ENCODE assay signal across 10 cellular contexts in genomic region chr19:19120308-19121156, GRCh38. TPM values are rescaled to one million over a fixed set of nuclear protein-coding genes. Genes with fewer than 3 reads are reported as not detected.
DNase-seq lines count a peak whose midpoint lies in the region; ATAC-seq, FAIRE-seq and TF ChIP-seq lines count a peak whose summit lies in the region.
"Had no signal": no experiment of that assay in that cellular context is flagged by ENCODE, and none has a peak within 500 bp of the region (broad histone marks: within the 10 kb centered on the region; RNA-seq: fewer than 3 reads in every experiment).

No MANE protein-coding gene starts in this region.

- peak; percentile 49 for DNase-seq in AG10803 (ENCODE audit: low read depth)
- DNase-seq in GM12878 (ENCODE audit: low read depth, low spot score), result no peak
- DNase-seq in HepG2 (ENCODE audit: low spot score), result peak; percentile 35
- DNase-seq in prostate gland (ENCODE audit: low spot score), result no peak
- DNase-seq in DMS79 treated with DMSO at 0.1 percent for 48 hours (lab: John Stamatoyannopoulos, UW), result no peak
- no peak for DNase-seq in NCI-H510A (lab: John Stamatoyannopoulos, UW)

- H3K4me2 ChIP-seq in GM12878 (ENCODE audit: control insufficient read depth, insufficient read depth), result no peak overlapping the region
- no peak overlapping the region for H3K4me2 ChIP-seq in HepG2 (ENCODE audit: low read depth, low read length)

- H3K9ac ChIP-seq in HUES64 (ENCODE audit: low read depth, low read length) (peak overlapping the region; percentile 53), GM12878 (ENCODE audit: control insufficient read depth, insufficient read depth, low read length) (no peak overlapping the region), HepG2 (ENCODE audit: insufficient read depth, low read depth, low read length) (no peak overlapping the region)

- CTCF ChIA-PET in GM12878 (lab: Yijun Ruan, JAX) (no interaction called here), HepG2 (lab: Yijun Ruan, JAX; ENCODE audit: low intra/inter-chr PET ratio, low total read pairs) (no interaction called here)

- no peaks in the 10 kb centered on the region for H3K27me3 ChIP-seq in HUES64 (ENCODE audit: insufficient read depth, low read length)
- H3K27me3 ChIP-seq in GM12878 (replicated peaks in 1 of 2; ENCODE audit: control insufficient read depth in 2 of 2, insufficient read depth in 2 of 2, low read length in 1 of 2), result no peaks in the 10 kb centered on the region
- H3K27me3 ChIP-seq in HepG2 (ENCODE audit: control insufficient read depth in 1 of 2, insufficient read depth in 2 of 2, low read length in 2 of 2), result no peaks in the 10 kb centered on the region
- no peaks in the 10 kb centered on the region for H3K27me3 ChIP-seq in prostate gland (replicated peaks; ENCODE audit: insufficient read depth)

- FAIRE-seq in GM12878 (lab: Jason Lieb, UNC) (no peak), HepG2 (lab: Jason Lieb, UNC) (no peak)
- FAIRE-seq: TTC549 had no signal

- RAD21 ChIA-PET in GM12878 (lab: Charles Lee; ENCODE audit: unreplicated experiment), result no interaction called here

- no peak for TF ChIP-seq CTCF in AG10803 (conservative IDR thresholded peaks at IDR 0.05; ENCODE audit: low read length)
- TF ChIP-seq CTCF in GM12878 (IDR thresholded peaks at IDR 0.05 in 2 of 3, conservative IDR thresholded peaks at IDR 0.05 in 1 of 3; ENCODE audit: control insufficient read depth in 2 of 3, extremely low read depth in 1 of 3, insufficient read depth in 1 of 3, low read depth in 3 of 3, low read length in 3 of 3), result no peak
- no peak for TF ChIP-seq CTCF in HepG2 (CRISPR knock-in tag; IDR thresholded peaks at IDR 0.05)
- TF ChIP-seq CTCF in prostate gland (IDR thresholded peaks at IDR 0.05), result no peak

- H3K79me2 ChIP-seq in GM12878 (ENCODE audit: control insufficient read depth, insufficient read depth, low read length), result no peaks in the 10 kb centered on the region
- no peaks in the 10 kb centered on the region for H3K79me2 ChIP-seq in HepG2 (ENCODE audit: insufficient read depth, low read length)

- SMC1A ChIA-PET in GM12878 (lab: Charles Lee; ENCODE audit: uncharacterized antibody, unreplicated experiment), result no interaction called here

- H4K20me1 ChIP-seq in GM12878 (ENCODE audit: control insufficient read depth, insufficient read depth), result no peaks in the 10 kb centered on the region
- no peaks in the 10 kb centered on the region for H4K20me1 ChIP-seq in HepG2 (ENCODE audit: insufficient read depth, low read length)

- 46% methylated on average over 30 of the region's 34 CpGs for WGBS in HUES64
- 94% methylated on average over 25 of the region's 34 CpGs for WGBS in GM12878 (ENCODE audit: insufficient coverage, insufficient replicate concordance, low lambda C conversion rate, missing lambda C conversion rate)
- WGBS in HepG2 (ENCODE audit: low lambda C conversion rate), result 96% methylated on average over 30 of the region's 34 CpGs
- 62% methylated on average over 34 of the region's 34 CpGs for WGBS in prostate gland

- in situ Hi-C loops in GM12878 (cut with MboI), result no loop called here
- in situ Hi-C loops in HepG2 (cut with HindIII; ENCODE audit: extremely low pct_ligation_motif_present, low pct_unique_long_range_greater_than_20kb), result no loop called here

- no peak for TF ChIP-seq POLR2A in GM12878 (IDR thresholded peaks at IDR 0.05; ENCODE audit: low read depth, low read length)
- TF ChIP-seq POLR2A in HepG2 (IDR thresholded peaks at IDR 0.05; ENCODE audit: insufficient read depth in 1 of 2, low read depth in 2 of 2, low read length in 2 of 2), result no peak
- TF ChIP-seq POLR2A in prostate gland (IDR thresholded peaks at IDR 0.05), result no peak
- TF ChIP-seq POLR2A in GM18505 (IDR thresholded peaks at IDR 0.05; ENCODE audit: borderline replicate concordance, extremely low read depth, insufficient read depth, insufficient read length), result no peak

- H3K27ac ChIP-seq in HUES64 (ENCODE audit: low read depth, low read length) (peak overlapping the region; percentile 65), GM12878 (ENCODE audit: control insufficient read depth, insufficient read depth) (no peak overlapping the region), HepG2 (ENCODE audit: extremely low read length, insufficient read depth, low read length) (no peak overlapping the region), prostate gland (no peak overlapping the region)

- ATAC-seq in GM12878 (peak; percentile 28), HepG2 (peak; percentile 47), GM18505 (IDR thresholded peaks at IDR 0.05; ENCODE audit: unreplicated experiment) (no peak)

- BruUV-seq in GM12878 (replicated peaks; lab: Mats Ljungman, UMichigan), result no TSS peak
- no TSS peak for BruUV-seq in HepG2 (replicated peaks; lab: Mats Ljungman, UMichigan)

- TF ChIP-seq RAD21 in GM12878 (IDR thresholded peaks at IDR 0.05; ENCODE audit: insufficient read depth, low read depth, low read length) (no peak), HepG2 (CRISPR knock-in tag; IDR thresholded peaks at IDR 0.05) (no peak)

- H3K9me3 ChIP-seq in HUES64 (ENCODE audit: insufficient read depth, low read depth, low read length) (0 out of 2 replicates have a peak, but pooled peaks cover 6% of the 10 kb centered on the region), GM12878 (replicated peaks; ENCODE audit: control insufficient read depth, insufficient read depth, low read length) (no peaks in the 10 kb centered on the region), HepG2 (ENCODE audit: low read length) (no peaks in the 10 kb centered on the region), prostate gland (no peaks in the 10 kb centered on the region)

- intact Hi-C loops in GM12878 (cut with micrococcal nuclease; ENCODE audit: unreplicated experiment) (no loop called here), HepG2 (cut with micrococcal nuclease; ENCODE audit: unreplicated experiment) (no loop called here), prostate gland (cut with DNase I) (no loop called here)

- H3K4me3 ChIP-seq in AG10803 (ENCODE audit: low read length) (no peak overlapping the region), HUES64 (ENCODE audit: low read length) (peak overlapping the region; percentile 58), GM12878 (no peak overlapping the region), HepG2 (replicated peaks in 1 of 3; ENCODE audit: insufficient read depth in 1 of 3, low read depth in 2 of 3, low read length in 3 of 3) (no peak overlapping the region), prostate gland (no peak overlapping the region)

- peaks cover 22% of the 10 kb centered on the region for H3K36me3 ChIP-seq in HUES64 (ENCODE audit: insufficient read depth, low read length)
- peaks cover 0 to 2% of the 10 kb centered on the region in 2 experiments; a peak in 1 of 4 replicates for H3K36me3 ChIP-seq in GM12878 (ENCODE audit: control insufficient read depth in 2 of 2, insufficient read depth in 2 of 2, low read length in 1 of 2)
- no peaks in the 10 kb centered on the region; a peak in 2 of 5 replicates for H3K36me3 ChIP-seq in HepG2 (replicated peaks in 1 of 2; ENCODE audit: control insufficient read depth in 1 of 2, insufficient read depth in 2 of 2, low read length in 2 of 2)
- no peaks in the 10 kb centered on the region for H3K36me3 ChIP-seq in prostate gland

- TF ChIP-seq EP300 in GM12878 (IDR thresholded peaks at IDR 0.05; ENCODE audit: borderline replicate concordance in 1 of 2, control insufficient read depth in 1 of 2, low read depth in 2 of 2, low read length in 2 of 2) (no peak), HepG2 (IDR thresholded peaks at IDR 0.05; ENCODE audit: low read depth in 2 of 2, low read length in 2 of 2) (no peak), HepG2 (CRISPR knock-in tag; IDR thresholded peaks at IDR 0.05; ENCODE audit: borderline replicate concordance) (no peak)

- POLR2A ChIA-PET in GM12878 (lab: Charles Lee), result no interaction called here
- POLR2A ChIA-PET in HepG2 (lab: Yijun Ruan, JAX), result no interaction called here

- no peak overlapping the region for H2AFZ ChIP-seq in GM12878 (ENCODE audit: control insufficient read depth, low read depth, low read length)
- H2AFZ ChIP-seq in HepG2 (ENCODE audit: low read length), result no peak overlapping the region

- H3K4me1 ChIP-seq in HUES64 (ENCODE audit: insufficient read depth, low read length), result 0 out of 2 replicates have a peak, but pooled peaks cover 2% of the 10 kb centered on the region
- H3K4me1 ChIP-seq in GM12878 (ENCODE audit: control insufficient read depth, insufficient read depth, low read length), result no peaks in the 10 kb centered on the region
- peaks cover 4% of the 10 kb centered on the region; the same call in 1 of the 2 replicates for H3K4me1 ChIP-seq in HepG2 (ENCODE audit: insufficient read depth, low read length)
- H3K4me1 ChIP-seq in prostate gland (replicated peaks), result no peaks in the 10 kb centered on the region

RNA-seq across cellular contexts. Expression of gene TMEM161A, which starts 17.7 kb away (rescaled TPM):
- 22.8 TPM for polyA plus RNA-seq in HUES64 (2013, experiment 1 of 2)
- polyA plus RNA-seq in HUES64 (2013, experiment 2 of 2), result 24.6 TPM
- total RNA-seq in GM12878 (2013; cell fraction: nucleolus; rRNA removed), result 46.2 and 47.6 TPM in 2 replicates
- total RNA-seq in GM12878 (2014; rRNA removed) (27.6 and 32.1 TPM in 2 replicates), GM12878 (2014; rRNA removed; fragmentation: Illumina TruSeq; extraction: Trizol) (8.4 and 9.1 TPM in 2 replicates), GM12878 (2021) (27.7 and 28.3 TPM in 2 replicates), HepG2 (2016; rRNA removed; fragmentation: Illumina TruSeq; extraction: Trizol) (10.3 and 25.9 TPM in 2 replicates), prostate gland (10 to 100 TPM; 24.0 to 40.9 TPM)
- 5.5 TPM for polyA plus RNA-seq in GM12878 (2011; ENCODE audit: low read depth)
- polyA plus RNA-seq in GM12878 (2011; rRNA removed) (5.7 and 16.4 TPM in 2 replicates), GM12878 (2014; fragmentation: Illumina TruSeq; extraction: Trizol) (0.79 and 7.3 TPM in 2 replicates), GM12878 (2014; fragmentation: Nextera tagmentation; extraction: Ambion mirVana) (1 to 10 TPM; 1.1 to 2.0 TPM), GM12878 (2014; rRNA removed) (37.1 and 43.9 TPM in 2 replicates), GM12878 (2016; fragmentation: Nextera tagmentation; extraction: Ambion mirVana) (10 to 100 TPM; 21.6 to 24.6 TPM), HepG2 (2011; rRNA removed) (31.4 and 42.7 TPM in 2 replicates)
- 27.9 and 35.4 TPM in 2 replicates for polyA plus RNA-seq in GM12878 (2011; cell fraction: cytosol; rRNA removed)
- 115 and 130 TPM in 2 replicates for polyA plus RNA-seq in GM12878 (2011; cell fraction: nucleus; rRNA removed)
- 13.5 and 16.7 TPM in 2 replicates for polyA plus RNA-seq in GM12878 (2012)
- 35.9 and 41.4 TPM in 2 replicates for polyA minus RNA-seq in GM12878 (2011; rRNA and poly(A)+ RNA removed)
- polyA minus RNA-seq in GM12878 (2011; cell fraction: cytosol; rRNA and poly(A)+ RNA removed), result 16.3 and 17.4 TPM in 2 replicates
- polyA minus RNA-seq in GM12878 (2011; cell fraction: nucleus; rRNA and poly(A)+ RNA removed), result 31.8 and 53.4 TPM in 2 replicates
- 8.7 and 12.1 TPM in 2 replicates for total RNA-seq in HepG2 (2016; cell fraction: cytosol; rRNA removed; fragmentation: Illumina TruSeq; extraction: Trizol; ENCODE audit: low read depth)
- total RNA-seq in HepG2 (2016; cell fraction: insoluble cytoplasmic fraction; rRNA removed; fragmentation: Illumina TruSeq; extraction: Trizol), result 7.7 and 28.3 TPM in 2 replicates
- total RNA-seq in HepG2 (2016; cell fraction: membrane; rRNA removed; fragmentation: Illumina TruSeq; extraction: Trizol), result 7.4 and 8.8 TPM in 2 replicates
- total RNA-seq in HepG2 (2016; cell fraction: nucleus; rRNA removed; fragmentation: Illumina TruSeq; extraction: Trizol), result 36.6 and 39.6 TPM in 2 replicates
- polyA plus RNA-seq in HepG2 (2011; cell fraction: cytosol; rRNA removed), result 22.8 and 35.4 TPM in 2 replicates
- polyA plus RNA-seq in HepG2 (2011; cell fraction: nucleus; rRNA removed), result 190 and 235 TPM in 2 replicates
- polyA plus RNA-seq in HepG2 (2012), result 15.9 and 23.9 TPM in 2 replicates
- polyA plus RNA-seq in HepG2 (2016; cell fraction: cytosol; fragmentation: Illumina TruSeq; extraction: Trizol; ENCODE audit: low read depth), result 6.6 and 8.6 TPM in 2 replicates
- polyA plus RNA-seq in HepG2 (2016; cell fraction: insoluble cytoplasmic fraction; fragmentation: Illumina TruSeq; extraction: Trizol; ENCODE audit: low read depth), result 8.4 and 9.9 TPM in 2 replicates
- 8.4 and 9.5 TPM in 2 replicates for polyA plus RNA-seq in HepG2 (2016; cell fraction: membrane; fragmentation: Illumina TruSeq; extraction: Trizol; ENCODE audit: low read depth)
- polyA plus RNA-seq in HepG2 (2016; cell fraction: nucleus; fragmentation: Illumina TruSeq; extraction: Trizol; ENCODE audit: insufficient read depth, low read depth), result 56.7 and 60.0 TPM in 2 replicates
- polyA minus RNA-seq in HepG2 (2011; rRNA and poly(A)+ RNA removed; ENCODE audit: low replicate concordance), result 88.8 and 105 TPM in 2 replicates
- polyA minus RNA-seq in HepG2 (2011; cell fraction: cytosol; rRNA and poly(A)+ RNA removed), result 24.3 and 32.2 TPM in 2 replicates
- 57.3 and 75.8 TPM in 2 replicates for polyA minus RNA-seq in HepG2 (2011; cell fraction: nucleus; rRNA and poly(A)+ RNA removed)

RNA-seq across cellular contexts. Expression of gene MEF2B, which starts 49.5 kb away (rescaled TPM):
- 0.45 TPM for polyA plus RNA-seq in HUES64 (2013, experiment 1 of 2)
- 0.89 TPM for polyA plus RNA-seq in HUES64 (2013, experiment 2 of 2)
- total RNA-seq in GM12878 (2013; cell fraction: nucleolus; rRNA removed), result 4.9 and 5.2 TPM in 2 replicates
- total RNA-seq in GM12878 (2014; rRNA removed) (13.6 and 17.9 TPM in 2 replicates), GM12878 (2014; rRNA removed; fragmentation: Illumina TruSeq; extraction: Trizol) (6.4 and 7.6 TPM in 2 replicates), GM12878 (2021) (33.0 and 36.6 TPM in 2 replicates), HepG2 (2016; rRNA removed; fragmentation: Illumina TruSeq; extraction: Trizol) (0.44 and 1.2 TPM in 2 replicates), prostate gland (not detected)
- polyA plus RNA-seq in GM12878 (2011; ENCODE audit: low read depth), result 13.7 TPM
- polyA plus RNA-seq in GM12878 (2011; rRNA removed) (0.69 and 1.8 TPM in 2 replicates), GM12878 (2014; fragmentation: Illumina TruSeq; extraction: Trizol) (4.2 and 10.0 TPM in 2 replicates), GM12878 (2014; fragmentation: Nextera tagmentation; extraction: Ambion mirVana) (under 1 TPM; 0.09 to 0.21 TPM), GM12878 (2014; rRNA removed) (22.7 and 33.8 TPM in 2 replicates), GM12878 (2016; fragmentation: Nextera tagmentation; extraction: Ambion mirVana) (10 to 100 TPM in 1 of 2 experiments, 1 to 10 TPM in 1; 7.8 to 11.3 TPM), HepG2 (2011; rRNA removed) (1.7 and 2.3 TPM in 2 replicates)
- 4.8 and 5.5 TPM in 2 replicates for polyA plus RNA-seq in GM12878 (2011; cell fraction: cytosol; rRNA removed)
- 8.7 and 9.5 TPM in 2 replicates for polyA plus RNA-seq in GM12878 (2011; cell fraction: nucleus; rRNA removed)
- polyA plus RNA-seq in GM12878 (2012), result 42.4 and 45.0 TPM in 2 replicates
- 0.59 and 3.2 TPM in 2 replicates for polyA minus RNA-seq in GM12878 (2011; rRNA and poly(A)+ RNA removed)
- 1.7 and 2.5 TPM in 2 replicates for polyA minus RNA-seq in GM12878 (2011; cell fraction: cytosol; rRNA and poly(A)+ RNA removed)
- polyA minus RNA-seq in GM12878 (2011; cell fraction: nucleus; rRNA and poly(A)+ RNA removed), result 2.1 and 3.3 TPM in 2 replicates
- 0.81 and 1.1 TPM in 2 replicates for total RNA-seq in HepG2 (2016; cell fraction: cytosol; rRNA removed; fragmentation: Illumina TruSeq; extraction: Trizol; ENCODE audit: low read depth)
- total RNA-seq in HepG2 (2016; cell fraction: insoluble cytoplasmic fraction; rRNA removed; fragmentation: Illumina TruSeq; extraction: Trizol), result 0.41 TPM in 1 of 2 replicates, not detected in the other
- total RNA-seq in HepG2 (2016; cell fraction: membrane; rRNA removed; fragmentation: Illumina TruSeq; extraction: Trizol), result 0.46 and 1.8 TPM in 2 replicates
- total RNA-seq in HepG2 (2016; cell fraction: nucleus; rRNA removed; fragmentation: Illumina TruSeq; extraction: Trizol), result 0.81 and 1.6 TPM in 2 replicates
- 2.1 and 2.9 TPM in 2 replicates for polyA plus RNA-seq in HepG2 (2011; cell fraction: cytosol; rRNA removed)
- polyA plus RNA-seq in HepG2 (2011; cell fraction: nucleus; rRNA removed), result 4.0 and 4.5 TPM in 2 replicates
- 2.2 and 4.4 TPM in 2 replicates for polyA plus RNA-seq in HepG2 (2012)
- 0.86 and 1.1 TPM in 2 replicates for polyA plus RNA-seq in HepG2 (2016; cell fraction: cytosol; fragmentation: Illumina TruSeq; extraction: Trizol; ENCODE audit: low read depth)
- 0.42 and 1.8 TPM in 2 replicates for polyA plus RNA-seq in HepG2 (2016; cell fraction: insoluble cytoplasmic fraction; fragmentation: Illumina TruSeq; extraction: Trizol; ENCODE audit: low read depth)
- 0.38 and 1.1 TPM in 2 replicates for polyA plus RNA-seq in HepG2 (2016; cell fraction: membrane; fragmentation: Illumina TruSeq; extraction: Trizol; ENCODE audit: low read depth)
- polyA plus RNA-seq in HepG2 (2016; cell fraction: nucleus; fragmentation: Illumina TruSeq; extraction: Trizol; ENCODE audit: insufficient read depth, low read depth), result 2.1 and 3.9 TPM in 2 replicates
- polyA minus RNA-seq in HepG2 (2011; rRNA and poly(A)+ RNA removed; ENCODE audit: low replicate concordance), result 0.33 and 1.1 TPM in 2 replicates
- 1.2 TPM in 1 of 2 replicates, not detected in the other for polyA minus RNA-seq in HepG2 (2011; cell fraction: cytosol; rRNA and poly(A)+ RNA removed)
- 1.4 and 2.0 TPM in 2 replicates for polyA minus RNA-seq in HepG2 (2011; cell fraction: nucleus; rRNA and poly(A)+ RNA removed)
- total RNA-seq: myocyte had no signal

RNA-seq across cellular contexts. Expression of gene SLC25A42, which starts 56.7 kb away (rescaled TPM):
- polyA plus RNA-seq in HUES64 (2013, experiment 1 of 2), result 3.1 TPM
- polyA plus RNA-seq in HUES64 (2013, experiment 2 of 2), result 4.8 TPM
- total RNA-seq in GM12878 (2013; cell fraction: nucleolus; rRNA removed), result 12.8 and 17.0 TPM in 2 replicates
- total RNA-seq in GM12878 (2014; rRNA removed), result 8.0 and 10.4 TPM in 2 replicates
- total RNA-seq in GM12878 (2014; rRNA removed; fragmentation: Illumina TruSeq; extraction: Trizol), result 5.2 and 7.0 TPM in 2 replicates
- 17.0 and 17.2 TPM in 2 replicates for total RNA-seq in GM12878 (2021)
- 8.4 TPM for polyA plus RNA-seq in GM12878 (2011; ENCODE audit: low read depth)
- polyA plus RNA-seq in GM12878 (2011; rRNA removed), result 3.6 and 5.9 TPM in 2 replicates
- 7.4 and 10.1 TPM in 2 replicates for polyA plus RNA-seq in GM12878 (2011; cell fraction: cytosol; rRNA removed)
- 18.8 and 20.1 TPM in 2 replicates for polyA plus RNA-seq in GM12878 (2011; cell fraction: nucleus; rRNA removed)
- 16.6 and 17.5 TPM in 2 replicates for polyA plus RNA-seq in GM12878 (2012)
- 4.2 and 8.8 TPM in 2 replicates for polyA plus RNA-seq in GM12878 (2014; fragmentation: Illumina TruSeq; extraction: Trizol)
- polyA plus RNA-seq in GM12878 (2014; fragmentation: Nextera tagmentation; extraction: Ambion mirVana), result 1 to 10 TPM in 1 of 2 experiments, under 1 TPM in 1; 0.24 to 1.5 TPM
- 14.5 and 18.0 TPM in 2 replicates for polyA plus RNA-seq in GM12878 (2014; rRNA removed)
- 10 to 100 TPM; 17.4 to 19.2 TPM for polyA plus RNA-seq in GM12878 (2016; fragmentation: Nextera tagmentation; extraction: Ambion mirVana)
- polyA minus RNA-seq in GM12878 (2011; rRNA and poly(A)+ RNA removed), result 5.5 and 8.1 TPM in 2 replicates
- 4.8 and 10.7 TPM in 2 replicates for polyA minus RNA-seq in GM12878 (2011; cell fraction: cytosol; rRNA and poly(A)+ RNA removed)
- polyA minus RNA-seq in GM12878 (2011; cell fraction: nucleus; rRNA and poly(A)+ RNA removed), result 4.1 and 5.5 TPM in 2 replicates
- 13.5 and 18.3 TPM in 2 replicates for total RNA-seq in HepG2 (2016; rRNA removed; fragmentation: Illumina TruSeq; extraction: Trizol)
- total RNA-seq in HepG2 (2016; cell fraction: cytosol; rRNA removed; fragmentation: Illumina TruSeq; extraction: Trizol; ENCODE audit: low read depth), result 7.8 and 11.9 TPM in 2 replicates
- 11.8 and 19.3 TPM in 2 replicates for total RNA-seq in HepG2 (2016; cell fraction: insoluble cytoplasmic fraction; rRNA removed; fragmentation: Illumina TruSeq; extraction: Trizol)
- 17.0 and 18.4 TPM in 2 replicates for total RNA-seq in HepG2 (2016; cell fraction: membrane; rRNA removed; fragmentation: Illumina TruSeq; extraction: Trizol)
- 11.9 and 13.2 TPM in 2 replicates for total RNA-seq in HepG2 (2016; cell fraction: nucleus; rRNA removed; fragmentation: Illumina TruSeq; extraction: Trizol)
- polyA plus RNA-seq in HepG2 (2011; rRNA removed), result 12.8 and 13.0 TPM in 2 replicates
- polyA plus RNA-seq in HepG2 (2011; cell fraction: cytosol; rRNA removed), result 9.1 and 13.2 TPM in 2 replicates
- 30.2 and 33.7 TPM in 2 replicates for polyA plus RNA-seq in HepG2 (2011; cell fraction: nucleus; rRNA removed)
- polyA plus RNA-seq in HepG2 (2012), result 8.4 and 11.8 TPM in 2 replicates
- polyA plus RNA-seq in HepG2 (2016; cell fraction: cytosol; fragmentation: Illumina TruSeq; extraction: Trizol; ENCODE audit: low read depth), result 6.8 and 7.9 TPM in 2 replicates
- 13.4 and 18.3 TPM in 2 replicates for polyA plus RNA-seq in HepG2 (2016; cell fraction: insoluble cytoplasmic fraction; fragmentation: Illumina TruSeq; extraction: Trizol; ENCODE audit: low read depth)
- polyA plus RNA-seq in HepG2 (2016; cell fraction: membrane; fragmentation: Illumina TruSeq; extraction: Trizol; ENCODE audit: low read depth), result 10.4 and 12.8 TPM in 2 replicates
- 30.3 and 30.4 TPM in 2 replicates for polyA plus RNA-seq in HepG2 (2016; cell fraction: nucleus; fragmentation: Illumina TruSeq; extraction: Trizol; ENCODE audit: insufficient read depth, low read depth)
- polyA minus RNA-seq in HepG2 (2011; rRNA and poly(A)+ RNA removed; ENCODE audit: low replicate concordance), result 2.5 and 24.9 TPM in 2 replicates
- polyA minus RNA-seq in HepG2 (2011; cell fraction: cytosol; rRNA and poly(A)+ RNA removed), result 5.7 and 5.9 TPM in 2 replicates
- 7.7 and 8.0 TPM in 2 replicates for polyA minus RNA-seq in HepG2 (2011; cell fraction: nucleus; rRNA and poly(A)+ RNA removed)
- 10 to 100 TPM; 11.5 to 18.6 TPM for total RNA-seq in prostate gland

Comparison
In these comparisons a context has a peak if more than half of its experiments do, and no peak if none do; other contexts are left out.
1. DNase-seq: peak in AG10803 (single experiment) and HepG2 (single experiment); none in GM12878 (single experiment), prostate gland (single experiment), DMS79 treated with DMSO at 0.1 percent for 48 hours (single experiment) and NCI-H510A (single experiment).